Comparison of ENCODE assay signal across 1 cellular context in genomic region chr1:18858070-18858688, GRCh38.
TF ChIP-seq lines count a peak whose summit lies in the region.

No MANE protein-coding gene starts in this region.

TF ChIP-seq in HEK293, 187 proteins besides CTCF, POLR2A, EP300 and RAD21 (continued from another document):
- TF ChIP-seq ZNF692 (tag by site-specific recombination; IDR thresholded peaks at IDR 0.05) (no peak), ZNF311 (tag by site-specific recombination; IDR thresholded peaks at IDR 0.05; ENCODE audit: borderline replicate concordance) (0 out of 2 replicates have a peak, but pooled peaks have one; percentile 41), SALL2 (tag by site-specific recombination; IDR thresholded peaks at IDR 0.05; ENCODE audit: borderline replicate concordance) (0 out of 2 replicates have a peak, but pooled peaks have one; percentile 32), ZNF16 (tag by site-specific recombination; IDR thresholded peaks at IDR 0.05; ENCODE audit: low read depth) (no peak), ZNF133 (tag by site-specific recombination; IDR thresholded peaks at IDR 0.05) (0 out of 2 replicates have a peak, but pooled peaks have one; percentile 26), ZNF521 (tag by site-specific recombination; IDR thresholded peaks at IDR 0.05) (peak; percentile 37; the same call in 1 of the 2 replicates), ZNF423 (tag by site-specific recombination; IDR thresholded peaks at IDR 0.05) (no peak), ZEB2 (tag by site-specific recombination; IDR thresholded peaks at IDR 0.05) (no peak), ZNF221 (tag by site-specific recombination; IDR thresholded peaks at IDR 0.05; ENCODE audit: borderline replicate concordance) (no peak), ZNF114 (tag by site-specific recombination; IDR thresholded peaks at IDR 0.05) (peak; percentile 46; the same call in 1 of the 2 replicates), ZNF146 (tag by site-specific recombination; IDR thresholded peaks at IDR 0.05) (no peak; the same call in 1 of the 2 replicates), ZNF175 (tag by site-specific recombination; IDR thresholded peaks at IDR 0.05) (no peak), SCRT2 (tag by site-specific recombination; IDR thresholded peaks at IDR 0.05) (no peak), HOXD13 (CRISPR knock-in tag; IDR thresholded peaks at IDR 0.05; ENCODE audit: borderline replicate concordance) (no peak), ZNF571 (tag by site-specific recombination; IDR thresholded peaks at IDR 0.05) (peak; percentile 14; the same call in 1 of the 2 replicates), ZNF148 (tag by site-specific recombination; IDR thresholded peaks at IDR 0.05; ENCODE audit: borderline replicate concordance) (peak; percentile 13; the same call in 1 of the 2 replicates), ZBTB1 (tag by site-specific recombination; IDR thresholded peaks at IDR 0.05) (no peak), ZNF391 (tag by site-specific recombination; IDR thresholded peaks at IDR 0.05; ENCODE audit: borderline replicate concordance, low read depth) (no peak), ZNF274 (IDR thresholded peaks at IDR 0.05; ENCODE audit: low read length) (no peak), ZNF274 (tag by site-specific recombination; IDR thresholded peaks at IDR 0.05; ENCODE audit: borderline replicate concordance) (no peak), ZNF704 (tag by site-specific recombination; IDR thresholded peaks at IDR 0.05) (0 out of 2 replicates have a peak, but pooled peaks have one; percentile 8), ZNF239 (tag by site-specific recombination; IDR thresholded peaks at IDR 0.05) (peak; percentile 40; the same call in 1 of the 2 replicates), TCF7L2 (IDR thresholded peaks at IDR 0.05; ENCODE audit: borderline replicate concordance, low read depth, low read length) (no peak), GLI4 (tag by site-specific recombination; IDR thresholded peaks at IDR 0.05) (0 out of 2 replicates have a peak, but pooled peaks have one; percentile 19), ZNF513 (tag by site-specific recombination; IDR thresholded peaks at IDR 0.05) (peak; percentile 89), YY2 (tag by site-specific recombination; IDR thresholded peaks at IDR 0.05) (peak; percentile 52), ZNF26 (tag by site-specific recombination; IDR thresholded peaks at IDR 0.05) (no peak), ZNF670 (tag by site-specific recombination; IDR thresholded peaks at IDR 0.05; ENCODE audit: low read depth) (peak; percentile 40; the same call in 1 of the 2 replicates), ZNF777 (tag by site-specific recombination; IDR thresholded peaks at IDR 0.05; ENCODE audit: borderline replicate concordance) (no peak), ZBTB48 (tag by site-specific recombination; IDR thresholded peaks at IDR 0.05) (0 out of 2 replicates have a peak, but pooled peaks have one; percentile 10), ZNF169 (tag by site-specific recombination; IDR thresholded peaks at IDR 0.05) (0 out of 2 replicates have a peak, but pooled peaks have one; percentile 11)
- TF ChIP-seq, protein P1, sequence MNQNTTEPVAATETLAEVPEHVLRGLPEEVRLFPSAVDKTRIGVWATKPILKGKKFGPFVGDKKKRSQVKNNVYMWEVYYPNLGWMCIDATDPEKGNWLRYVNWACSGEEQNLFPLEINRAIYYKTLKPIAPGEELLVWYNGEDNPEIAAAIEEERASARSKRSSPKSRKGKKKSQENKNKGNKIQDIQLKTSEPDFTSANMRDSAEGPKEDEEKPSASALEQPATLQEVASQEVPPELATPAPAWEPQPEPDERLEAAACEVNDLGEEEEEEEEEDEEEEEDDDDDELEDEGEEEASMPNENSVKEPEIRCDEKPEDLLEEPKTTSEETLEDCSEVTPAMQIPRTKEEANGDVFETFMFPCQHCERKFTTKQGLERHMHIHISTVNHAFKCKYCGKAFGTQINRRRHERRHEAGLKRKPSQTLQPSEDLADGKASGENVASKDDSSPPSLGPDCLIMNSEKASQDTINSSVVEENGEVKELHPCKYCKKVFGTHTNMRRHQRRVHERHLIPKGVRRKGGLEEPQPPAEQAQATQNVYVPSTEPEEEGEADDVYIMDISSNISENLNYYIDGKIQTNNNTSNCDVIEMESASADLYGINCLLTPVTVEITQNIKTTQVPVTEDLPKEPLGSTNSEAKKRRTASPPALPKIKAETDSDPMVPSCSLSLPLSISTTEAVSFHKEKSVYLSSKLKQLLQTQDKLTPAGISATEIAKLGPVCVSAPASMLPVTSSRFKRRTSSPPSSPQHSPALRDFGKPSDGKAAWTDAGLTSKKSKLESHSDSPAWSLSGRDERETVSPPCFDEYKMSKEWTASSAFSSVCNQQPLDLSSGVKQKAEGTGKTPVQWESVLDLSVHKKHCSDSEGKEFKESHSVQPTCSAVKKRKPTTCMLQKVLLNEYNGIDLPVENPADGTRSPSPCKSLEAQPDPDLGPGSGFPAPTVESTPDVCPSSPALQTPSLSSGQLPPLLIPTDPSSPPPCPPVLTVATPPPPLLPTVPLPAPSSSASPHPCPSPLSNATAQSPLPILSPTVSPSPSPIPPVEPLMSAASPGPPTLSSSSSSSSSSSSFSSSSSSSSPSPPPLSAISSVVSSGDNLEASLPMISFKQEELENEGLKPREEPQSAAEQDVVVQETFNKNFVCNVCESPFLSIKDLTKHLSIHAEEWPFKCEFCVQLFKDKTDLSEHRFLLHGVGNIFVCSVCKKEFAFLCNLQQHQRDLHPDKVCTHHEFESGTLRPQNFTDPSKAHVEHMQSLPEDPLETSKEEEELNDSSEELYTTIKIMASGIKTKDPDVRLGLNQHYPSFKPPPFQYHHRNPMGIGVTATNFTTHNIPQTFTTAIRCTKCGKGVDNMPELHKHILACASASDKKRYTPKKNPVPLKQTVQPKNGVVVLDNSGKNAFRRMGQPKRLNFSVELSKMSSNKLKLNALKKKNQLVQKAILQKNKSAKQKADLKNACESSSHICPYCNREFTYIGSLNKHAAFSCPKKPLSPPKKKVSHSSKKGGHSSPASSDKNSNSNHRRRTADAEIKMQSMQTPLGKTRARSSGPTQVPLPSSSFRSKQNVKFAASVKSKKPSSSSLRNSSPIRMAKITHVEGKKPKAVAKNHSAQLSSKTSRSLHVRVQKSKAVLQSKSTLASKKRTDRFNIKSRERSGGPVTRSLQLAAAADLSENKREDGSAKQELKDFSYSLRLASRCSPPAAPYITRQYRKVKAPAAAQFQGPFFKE (tag by site-specific recombination; IDR thresholded peaks at IDR 0.05; ENCODE audit: borderline replicate concordance) = 0 out of 2 replicates have a peak, but pooled peaks have one; percentile 25
- TF ChIP-seq, protein P2, sequence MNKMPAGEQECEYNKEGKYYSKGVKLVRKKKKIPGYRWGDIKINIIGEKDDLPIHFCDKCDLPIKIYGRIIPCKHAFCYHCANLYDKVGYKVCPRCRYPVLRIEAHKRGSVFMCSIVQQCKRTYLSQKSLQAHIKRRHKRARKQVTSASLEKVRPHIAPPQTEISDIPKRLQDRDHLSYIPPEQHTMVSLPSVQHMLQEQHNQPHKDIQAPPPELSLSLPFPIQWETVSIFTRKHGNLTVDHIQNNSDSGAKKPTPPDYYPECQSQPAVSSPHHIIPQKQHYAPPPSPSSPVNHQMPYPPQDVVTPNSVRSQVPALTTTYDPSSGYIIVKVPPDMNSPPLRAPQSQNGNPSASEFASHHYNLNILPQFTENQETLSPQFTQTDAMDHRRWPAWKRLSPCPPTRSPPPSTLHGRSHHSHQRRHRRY (tag by site-specific recombination; IDR thresholded peaks at IDR 0.05) = no peak
- TF ChIP-seq, protein P3, sequence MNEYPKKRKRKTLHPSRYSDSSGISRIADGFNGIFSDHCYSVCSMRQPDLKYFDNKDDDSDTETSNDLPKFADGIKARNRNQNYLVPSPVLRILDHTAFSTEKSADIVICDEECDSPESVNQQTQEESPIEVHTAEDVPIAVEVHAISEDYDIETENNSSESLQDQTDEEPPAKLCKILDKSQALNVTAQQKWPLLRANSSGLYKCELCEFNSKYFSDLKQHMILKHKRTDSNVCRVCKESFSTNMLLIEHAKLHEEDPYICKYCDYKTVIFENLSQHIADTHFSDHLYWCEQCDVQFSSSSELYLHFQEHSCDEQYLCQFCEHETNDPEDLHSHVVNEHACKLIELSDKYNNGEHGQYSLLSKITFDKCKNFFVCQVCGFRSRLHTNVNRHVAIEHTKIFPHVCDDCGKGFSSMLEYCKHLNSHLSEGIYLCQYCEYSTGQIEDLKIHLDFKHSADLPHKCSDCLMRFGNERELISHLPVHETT (tag by site-specific recombination; IDR thresholded peaks at IDR 0.05) = no peak
TF ChIP-seq in HEK293: peak in this region for 18.
